ENCODE assay signal across 22 cellular contexts in the genomic region with DNA sequence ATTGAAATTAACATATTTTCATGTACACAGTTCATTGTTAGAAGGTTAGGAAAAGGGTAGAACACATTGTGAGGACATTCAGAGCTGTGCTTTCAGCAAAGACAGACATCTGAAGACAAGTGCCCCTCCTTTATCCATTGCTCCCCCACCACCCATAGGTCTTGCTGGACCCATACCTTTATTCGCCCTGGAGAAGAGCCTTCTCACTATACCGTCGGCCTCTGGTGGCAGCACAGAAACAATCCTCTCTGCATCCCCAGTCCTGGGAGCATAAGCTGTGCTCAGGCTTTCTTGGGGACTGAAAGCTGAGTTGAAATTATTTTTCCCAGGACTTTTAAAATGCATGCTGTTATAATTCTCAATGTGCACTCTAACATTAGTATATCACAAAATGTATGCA.
DNase-seq lines count a peak whose midpoint lies in the region; ATAC-seq and TF ChIP-seq lines count a peak whose summit lies in the region.
"Had no signal": no experiment of that assay in that cellular context is flagged by ENCODE, and none has a peak within 500 bp of the region (broad histone marks: within the 10 kb centered on the region; RNA-seq: fewer than 3 reads in every experiment).

No MANE protein-coding gene starts in this region.

- no peak overlapping the region for H3K27ac ChIP-seq in GM23338 (ENCODE audit: low read depth)
- H3K27ac ChIP-seq in endodermal cell (ENCODE audit: low read depth, low read length): no peak overlapping the region
- no peak overlapping the region for H3K27ac ChIP-seq in mesendoderm (ENCODE audit: low read depth, low read length)
- H3K27ac ChIP-seq in esophagus muscularis mucosa (replicated peaks in 1 of 4): no peak overlapping the region
- H3K27ac ChIP-seq in gastroesophageal sphincter: no peak overlapping the region
- H3K27ac ChIP-seq: SJSA1 had no signal

- H3K79me1 ChIP-seq in mesendoderm (ENCODE audit: low read length): no peaks in the 10 kb centered on the region

- no peak overlapping the region for H2AK5ac ChIP-seq in mesendoderm (ENCODE audit: low read length)

- H3K4me1 Mint-ChIP-seq in GM23338 (peaks cover 38% of the 10 kb centered on the region), endodermal cell (peaks cover 13% of the 10 kb centered on the region)

- no peaks in the 10 kb centered on the region for H3K9me3 Mint-ChIP-seq in GM23338
- no peaks in the 10 kb centered on the region for H3K9me3 Mint-ChIP-seq in endodermal cell

- no peak for TF ChIP-seq EP300 in esophagus muscularis mucosa (IDR thresholded peaks at IDR 0.05)
- no peak for TF ChIP-seq EP300 in gastroesophageal sphincter (IDR thresholded peaks at IDR 0.05)

- H3K18ac ChIP-seq in mesendoderm (ENCODE audit: low read length): no peak overlapping the region

- H2BK120ac ChIP-seq in mesendoderm (ENCODE audit: low read depth, low read length): no peak overlapping the region

- H3F3A ChIP-seq in GM23338 (replicated peaks; ENCODE audit: low read depth): no peaks in the 10 kb centered on the region

- no peak overlapping the region for H3K4ac ChIP-seq in mesendoderm (ENCODE audit: low read depth, low read length)

- H3K79me2 ChIP-seq in GM23338 (replicated peaks; ENCODE audit: insufficient read depth): no peaks in the 10 kb centered on the region
- no peaks in the 10 kb centered on the region for H3K79me2 ChIP-seq in mesendoderm (ENCODE audit: control insufficient read depth, insufficient read depth, low read length)

- no peak overlapping the region for H4K5ac ChIP-seq in mesendoderm (ENCODE audit: low read length)

- intact Hi-C loops in esophagus muscularis mucosa (cut with DNase I): no loop called here
- intact Hi-C loops in left colon (cut with DNase I, micrococcal nuclease): no loop called here

- H3K9me3 ChIP-seq in endodermal cell (ENCODE audit: control insufficient read depth, low read length) (no peaks in the 10 kb centered on the region), esophagus muscularis mucosa (no peaks in the 10 kb centered on the region), gastroesophageal sphincter (no peaks in the 10 kb centered on the region)
- H3K9me3 ChIP-seq: HAP-1, SJSA1 had no signal

- no peak overlapping the region for H2AFZ ChIP-seq in GM23338

- WGBS in endodermal cell (ENCODE audit: insufficient coverage in 1 of 2, insufficient read length in 1 of 2), 2 experiments: 72% methylated on average over 3 of the region's 3 CpGs; no CpG with 5 or more reads in 1 of the 2 experiments
- WGBS in mesendoderm (ENCODE audit: extremely low coverage, insufficient coverage, low lambda C conversion rate): no CpG with 5 or more reads among the region's 3 CpGs
- whole genome bisulfite sequencing in esophagus muscularis mucosa: 71% methylated on average over 3 of the region's 3 CpGs
- 79% methylated on average over 3 of the region's 3 CpGs; no CpG with 5 or more reads in 1 of the 2 donors for WGBS in gastroesophageal sphincter (ENCODE audit: low coverage in 1 of 2), 2 donors

- H3K4me3 Mint-ChIP-seq in GM23338 (no peak overlapping the region), endodermal cell (no peak overlapping the region)

- no peak overlapping the region for H4K8ac ChIP-seq in mesendoderm (ENCODE audit: low read depth, low read length)

- H3K23ac ChIP-seq in mesendoderm (ENCODE audit: low read length): no peak overlapping the region

- H2BK5ac ChIP-seq in mesendoderm (ENCODE audit: low read length): no peak overlapping the region

- H3K27me3 Mint-ChIP-seq in GM23338 (ENCODE audit: insufficient read depth, low read depth, poor library complexity) (peaks cover 2% of the 10 kb centered on the region), endodermal cell (ENCODE audit: insufficient read depth) (no peaks in the 10 kb centered on the region)

- H3K9me2 ChIP-seq in GM23338 (ENCODE audit: insufficient read depth): no peaks in the 10 kb centered on the region

- no peak overlapping the region for H3K56ac ChIP-seq in mesendoderm (ENCODE audit: low read length)

- H3K4me1 ChIP-seq in GM23338 (ENCODE audit: insufficient read depth): peaks cover 33% of the 10 kb centered on the region
- no peaks in the 10 kb centered on the region for H3K4me1 ChIP-seq in endodermal cell (ENCODE audit: control insufficient read depth, insufficient read depth, low read length)
- H3K4me1 ChIP-seq in mesendoderm (ENCODE audit: control insufficient read depth, low read depth, low read length): no peaks in the 10 kb centered on the region
- no peaks in the 10 kb centered on the region for H3K4me1 ChIP-seq in esophagus muscularis mucosa
- H3K4me1 ChIP-seq in gastroesophageal sphincter: no peaks in the 10 kb centered on the region
- H3K4me1 ChIP-seq: HAP-1, SJSA1 had no signal

- H4K20me1 ChIP-seq in GM23338 (replicated peaks; ENCODE audit: insufficient read depth): no peaks in the 10 kb centered on the region

- H3K4me3 ChIP-seq in GM23338: no peak overlapping the region
- H3K4me3 ChIP-seq in endodermal cell (ENCODE audit: low read length): no peak overlapping the region
- no peak overlapping the region for H3K4me3 ChIP-seq in mesendoderm (ENCODE audit: low read length)
- H3K4me3 ChIP-seq in esophagus muscularis mucosa: no peak overlapping the region
- no peak overlapping the region for H3K4me3 ChIP-seq in gastroesophageal sphincter
- H3K4me3 ChIP-seq: HAP-1, SJSA1 had no signal

- H3K27ac Mint-ChIP-seq in GM23338 (peak overlapping the region; percentile 75; the same call in 1 of the 2 replicates), endodermal cell (no peak overlapping the region)

- H3K36me3 Mint-ChIP-seq in GM23338 (ENCODE audit: low read depth) (no peaks in the 10 kb centered on the region), endodermal cell (ENCODE audit: low read depth) (no peaks in the 10 kb centered on the region)

- H3K27me3 ChIP-seq in GM23338 (ENCODE audit: insufficient read depth): no peaks in the 10 kb centered on the region
- no peaks in the 10 kb centered on the region for H3K27me3 ChIP-seq in endodermal cell (ENCODE audit: control insufficient read depth, insufficient read depth, low read length, poor library complexity, severe bottlenecking)
- H3K27me3 ChIP-seq in mesendoderm (ENCODE audit: insufficient read depth, low read length, poor library complexity): no peaks in the 10 kb centered on the region
- H3K27me3 ChIP-seq in esophagus muscularis mucosa: no peaks in the 10 kb centered on the region
- H3K27me3 ChIP-seq in gastroesophageal sphincter: no peaks in the 10 kb centered on the region
- H3K27me3 ChIP-seq: SJSA1 had no signal

- TF ChIP-seq POLR2A in esophagus muscularis mucosa (IDR thresholded peaks at IDR 0.05; ENCODE audit: low read depth) (no peak), gastroesophageal sphincter (IDR thresholded peaks at IDR 0.05) (no peak)

- peak; percentile 66 for DNase-seq in GM23338 (ENCODE audit: low spot score)
- peak; percentile 40 for DNase-seq in NCI-H69 (lab: John Stamatoyannopoulos, UW)
- peak; percentile 69 for DNase-seq in endodermal cell
- peak; percentile 60 for DNase-seq in mesendoderm
- DNase-seq in esophagus muscularis mucosa (ENCODE audit: extremely low spot score): no peak
- DNase-seq in foreskin melanocyte: no peak
- DNase-seq in left colon: no peak
- DNase-seq: Calu3, DMS153, DND-41, Karpas-422, NCI-H1105, NCI-H1436 treated with DMSO at 0.1 percent for 48 hours, NCI-H187 treated with DMSO at 0.1 percent for 48 hours, NCI-H2107, NCI-H774, Right ventricle myocardium superior, RPMI8226 had no signal

- ATAC-seq in GM23338 (peak; percentile 97), gastroesophageal sphincter (no peak), left colon (no peak)
- ATAC-seq: HepG2 had no signal

- H3K4me2 ChIP-seq in GM23338 (no peak overlapping the region), mesendoderm (ENCODE audit: low read length) (no peak overlapping the region)

- H3K9ac ChIP-seq in endodermal cell (ENCODE audit: extremely low read depth, low read length, poor library complexity, severe bottlenecking) (no peak overlapping the region), mesendoderm (ENCODE audit: low read length) (no peak overlapping the region)

- TF ChIP-seq CTCF in GM23338 (conservative IDR thresholded peaks at IDR 0.05; ENCODE audit: low read depth in 2 of 2) (peak; percentile 37 to 45; a peak in 3 of 4 replicates), endodermal cell (conservative IDR thresholded peaks at IDR 0.05) (peak; percentile 53), esophagus muscularis mucosa (IDR thresholded peaks at IDR 0.05) (no peak), gastroesophageal sphincter (IDR thresholded peaks at IDR 0.05) (no peak)

- no peak overlapping the region for H2BK15ac ChIP-seq in mesendoderm (replicated peaks; ENCODE audit: low read depth)

- H3K36me3 ChIP-seq in GM23338 (ENCODE audit: insufficient read depth) (no peaks in the 10 kb centered on the region), endodermal cell (ENCODE audit: control insufficient read depth, insufficient read depth, low read length) (no peaks in the 10 kb centered on the region), mesendoderm (ENCODE audit: control insufficient read depth, insufficient read depth, low read length) (no peaks in the 10 kb centered on the region), esophagus muscularis mucosa (no peaks in the 10 kb centered on the region), gastroesophageal sphincter (no peaks in the 10 kb centered on the region)
- H3K36me3 ChIP-seq: HAP-1, SJSA1 had no signal

Comparison
In these comparisons a context has a peak if more than half of its experiments do, and no peak if none do; other contexts are left out.
1. DNase-seq: peak in GM23338 (single experiment), NCI-H69 (single experiment), endodermal cell (single experiment) and mesendoderm (single experiment); none in esophagus muscularis mucosa (single experiment), foreskin melanocyte (single experiment) and left colon (0 of 2).
2. CTCF ChIP-seq: peak in GM23338 (2 of 2) and endodermal cell (single experiment); none in esophagus muscularis mucosa (0 of 3) and gastroesophageal sphincter (0 of 4).